Comparison of ENCODE assay signal across 1 cellular context in genomic region chr2:9153589-9153988, GRCh38.
TF ChIP-seq lines count a peak whose summit lies in the region.

No MANE protein-coding gene starts in this region.

TF ChIP-seq in GM23338, 12 proteins besides CTCF, POLR2A, EP300 and RAD21 (continued from another document):
- TF ChIP-seq, protein P1, sequence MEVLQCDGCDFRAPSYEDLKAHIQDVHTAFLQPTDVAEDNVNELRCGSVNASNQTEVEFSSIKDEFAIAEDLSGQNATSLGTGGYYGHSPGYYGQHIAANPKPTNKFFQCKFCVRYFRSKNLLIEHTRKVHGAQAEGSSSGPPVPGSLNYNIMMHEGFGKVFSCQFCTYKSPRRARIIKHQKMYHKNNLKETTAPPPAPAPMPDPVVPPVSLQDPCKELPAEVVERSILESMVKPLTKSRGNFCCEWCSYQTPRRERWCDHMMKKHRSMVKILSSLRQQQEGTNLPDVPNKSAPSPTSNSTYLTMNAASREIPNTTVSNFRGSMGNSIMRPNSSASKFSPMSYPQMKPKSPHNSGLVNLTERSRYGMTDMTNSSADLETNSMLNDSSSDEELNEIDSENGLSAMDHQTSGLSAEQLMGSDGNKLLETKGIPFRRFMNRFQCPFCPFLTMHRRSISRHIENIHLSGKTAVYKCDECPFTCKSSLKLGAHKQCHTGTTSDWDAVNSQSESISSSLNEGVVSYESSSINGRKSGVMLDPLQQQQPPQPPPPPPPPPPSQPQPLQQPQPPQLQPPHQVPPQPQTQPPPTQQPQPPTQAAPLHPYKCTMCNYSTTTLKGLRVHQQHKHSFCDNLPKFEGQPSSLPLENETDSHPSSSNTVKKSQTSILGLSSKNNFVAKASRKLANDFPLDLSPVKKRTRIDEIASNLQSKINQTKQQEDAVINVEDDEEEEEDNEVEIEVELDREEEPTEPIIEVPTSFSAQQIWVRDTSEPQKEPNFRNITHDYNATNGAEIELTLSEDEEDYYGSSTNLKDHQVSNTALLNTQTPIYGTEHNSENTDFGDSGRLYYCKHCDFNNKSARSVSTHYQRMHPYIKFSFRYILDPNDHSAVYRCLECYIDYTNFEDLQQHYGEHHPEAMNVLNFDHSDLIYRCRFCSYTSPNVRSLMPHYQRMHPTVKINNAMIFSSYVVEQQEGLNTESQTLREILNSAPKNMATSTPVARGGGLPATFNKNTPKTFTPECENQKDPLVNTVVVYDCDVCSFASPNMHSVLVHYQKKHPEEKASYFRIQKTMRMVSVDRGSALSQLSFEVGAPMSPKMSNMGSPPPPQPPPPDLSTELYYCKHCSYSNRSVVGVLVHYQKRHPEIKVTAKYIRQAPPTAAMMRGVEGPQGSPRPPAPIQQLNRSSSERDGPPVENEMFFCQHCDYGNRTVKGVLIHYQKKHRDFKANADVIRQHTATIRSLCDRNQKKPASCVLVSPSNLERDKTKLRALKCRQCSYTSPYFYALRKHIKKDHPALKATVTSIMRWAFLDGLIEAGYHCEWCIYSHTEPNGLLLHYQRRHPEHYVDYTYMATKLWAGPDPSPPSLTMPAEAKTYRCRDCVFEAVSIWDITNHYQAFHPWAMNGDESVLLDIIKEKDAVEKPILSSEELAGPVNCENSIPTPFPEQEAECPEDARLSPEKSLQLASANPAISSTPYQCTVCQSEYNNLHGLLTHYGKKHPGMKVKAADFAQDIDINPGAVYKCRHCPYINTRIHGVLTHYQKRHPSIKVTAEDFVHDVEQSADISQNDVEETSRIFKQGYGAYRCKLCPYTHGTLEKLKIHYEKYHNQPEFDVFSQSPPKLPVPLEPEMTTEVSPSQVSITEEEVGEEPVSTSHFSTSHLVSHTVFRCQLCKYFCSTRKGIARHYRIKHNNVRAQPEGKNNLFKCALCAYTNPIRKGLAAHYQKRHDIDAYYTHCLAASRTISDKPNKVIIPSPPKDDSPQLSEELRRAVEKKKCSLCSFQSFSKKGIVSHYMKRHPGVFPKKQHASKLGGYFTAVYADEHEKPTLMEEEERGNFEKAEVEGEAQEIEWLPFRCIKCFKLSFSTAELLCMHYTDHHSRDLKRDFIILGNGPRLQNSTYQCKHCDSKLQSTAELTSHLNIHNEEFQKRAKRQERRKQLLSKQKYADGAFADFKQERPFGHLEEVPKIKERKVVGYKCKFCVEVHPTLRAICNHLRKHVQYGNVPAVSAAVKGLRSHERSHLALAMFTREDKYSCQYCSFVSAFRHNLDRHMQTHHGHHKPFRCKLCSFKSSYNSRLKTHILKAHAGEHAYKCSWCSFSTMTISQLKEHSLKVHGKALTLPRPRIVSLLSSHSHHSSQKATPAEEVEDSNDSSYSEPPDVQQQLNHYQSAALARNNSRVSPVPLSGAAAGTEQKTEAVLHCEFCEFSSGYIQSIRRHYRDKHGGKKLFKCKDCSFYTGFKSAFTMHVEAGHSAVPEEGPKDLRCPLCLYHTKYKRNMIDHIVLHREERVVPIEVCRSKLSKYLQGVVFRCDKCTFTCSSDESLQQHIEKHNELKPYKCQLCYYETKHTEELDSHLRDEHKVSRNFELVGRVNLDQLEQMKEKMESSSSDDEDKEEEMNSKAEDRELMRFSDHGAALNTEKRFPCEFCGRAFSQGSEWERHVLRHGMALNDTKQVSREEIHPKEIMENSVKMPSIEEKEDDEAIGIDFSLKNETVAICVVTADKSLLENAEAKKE (CRISPR knock-in tag; IDR thresholded peaks at IDR 0.05) = no peak
- no peak for TF ChIP-seq POLR2AphosphoS5 (IDR thresholded peaks at IDR 0.05; ENCODE audit: low read depth)
- TF ChIP-seq NANOG (IDR thresholded peaks at IDR 0.05; ENCODE audit: borderline replicate concordance) = no peak
